9 cellular contexts compared by ENCODE assay signal in the genomic region with DNA sequence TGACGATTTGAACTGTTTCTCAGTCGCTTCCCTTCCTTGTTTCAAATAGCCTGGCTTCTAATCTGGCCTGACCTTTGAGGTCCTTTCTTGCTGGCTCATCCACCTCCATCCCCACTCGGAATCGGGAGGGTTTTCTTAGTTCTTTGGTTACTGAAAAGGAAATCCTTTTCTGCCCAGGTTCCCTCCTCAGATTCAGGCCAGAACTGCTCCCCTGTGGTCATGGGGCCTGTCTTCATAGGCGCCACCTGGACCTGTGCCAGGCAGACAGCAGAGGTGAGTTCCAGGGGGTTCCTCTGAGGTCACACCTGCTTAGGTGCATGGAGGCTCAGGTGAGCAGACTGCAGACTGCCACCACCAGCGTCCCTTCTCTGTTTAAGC.
A peak's percentile ranks its signal among the peaks of the same experiment; 100 is the strongest.
DNase-seq lines count a peak whose midpoint lies in the region; ATAC-seq and TF ChIP-seq lines count a peak whose summit lies in the region.
"Had no signal": no experiment of that assay in that cellular context is flagged by ENCODE, and none has a peak within 500 bp of the region (broad histone marks: within the 10 kb centered on the region; RNA-seq: fewer than 3 reads in every experiment).

No MANE protein-coding gene starts in this region.

- peak overlapping the region; percentile 64 for H3K27ac Mint-ChIP-seq in activated CD4-positive, alpha-beta memory T cell treated with anti-CD3 and anti-CD28 coated beads for 36 hours
- H3K27ac Mint-ChIP-seq in type B pancreatic cell: no peak overlapping the region

- TF ChIP-seq CTCF in type B pancreatic cell (conservative IDR thresholded peaks at IDR 0.05): peak; percentile 8

- peaks cover 27% of the 10 kb centered on the region for H3K4me1 Mint-ChIP-seq in activated CD4-positive, alpha-beta memory T cell treated with anti-CD3 and anti-CD28 coated beads for 36 hours (ENCODE audit: low read depth)
- peaks cover 7% of the 10 kb centered on the region for H3K4me1 Mint-ChIP-seq in type B pancreatic cell (ENCODE audit: unreplicated experiment)

- no peaks in the 10 kb centered on the region for H3K9me3 Mint-ChIP-seq in activated CD4-positive, alpha-beta memory T cell treated with anti-CD3 and anti-CD28 coated beads for 36 hours
- H3K9me3 Mint-ChIP-seq in type B pancreatic cell: no peaks in the 10 kb centered on the region
- H3K9me3 Mint-ChIP-seq: CD8-positive, alpha-beta memory T cell had no signal

- intact Hi-C loops in activated CD4-positive, alpha-beta memory T cell treated with anti-CD3 and anti-CD28 coated beads for 36 hours (cut with micrococcal nuclease): loop anchor here (1.0 to 5.0 kb wide), 6 partner anchors 42 to 263 kb away; no protein-coding TSS in a partner anchor

- peak; percentile 20 for DNase-seq in activated T-cell treated with anti-CD3 and anti-CD28 coated beads, Interleukin-2, amount 50 U/mL, for 1 hour
- DNase-seq in activated T-cell treated with anti-CD3 and anti-CD28 coated beads for 4 hours: no peak
- DNase-seq in activated CD4-positive, alpha-beta memory T cell treated with anti-CD3 and anti-CD28 coated beads for 36 hours: no peak
- DNase-seq in type B pancreatic cell (ENCODE audit: extremely low spot score, unreplicated experiment): no peak
- no peak for DNase-seq in stimulated activated CD4-positive, alpha-beta T cell treated with anti-CD3 and anti-CD28 coated beads, Interleukin-12 subunit alpha, Interleukin-12 subunit beta, amount 100 ng/mL, for 4 hours
- no peak for DNase-seq in middle frontal gyrus (ENCODE audit: extremely low spot score, low spot score)

- no peaks in the 10 kb centered on the region for H3K36me3 Mint-ChIP-seq in activated CD4-positive, alpha-beta memory T cell treated with anti-CD3 and anti-CD28 coated beads for 36 hours
- H3K36me3 Mint-ChIP-seq in type B pancreatic cell: no peaks in the 10 kb centered on the region
- H3K36me3 Mint-ChIP-seq: CD8-positive, alpha-beta memory T cell had no signal

- H3K27me3 Mint-ChIP-seq in activated CD4-positive, alpha-beta memory T cell treated with anti-CD3 and anti-CD28 coated beads for 36 hours: no peaks in the 10 kb centered on the region
- peaks cover 6% of the 10 kb centered on the region for H3K27me3 Mint-ChIP-seq in type B pancreatic cell

- no peak overlapping the region for H3K4me3 Mint-ChIP-seq in activated CD4-positive, alpha-beta memory T cell treated with anti-CD3 and anti-CD28 coated beads for 36 hours
- H3K4me3 Mint-ChIP-seq in type B pancreatic cell: no peak overlapping the region
- H3K4me3 Mint-ChIP-seq: CD8-positive, alpha-beta memory T cell had no signal

- POLR2A ChIA-PET in activated CD4-positive, alpha-beta memory T cell treated with anti-CD3 and anti-CD28 coated beads for 36 hours (lab: Charles Lee): interaction anchor here (1.0 to 1.5 kb wide), 2 partner anchors 61 to 68 kb away, joined by 4 read pairs; no protein-coding TSS in a partner anchor

- CTCF ChIA-PET in activated CD4-positive, alpha-beta memory T cell treated with anti-CD3 and anti-CD28 coated beads for 36 hours (lab: Charles Lee): interaction anchor here (0.5 to 1.5 kb wide), 26 partner anchors 12 to 620 kb away, joined by 3 to 20 read pairs (median 4); no protein-coding TSS in a partner anchor

- ATAC-seq in HG03064 (IDR thresholded peaks at IDR 0.05; ENCODE audit: low read depth, unreplicated experiment): peak; percentile 38
- no peak for ATAC-seq in GM19395 (IDR thresholded peaks at IDR 0.05; ENCODE audit: unreplicated experiment)
